Comparison of ENCODE assay signal across 2 cellular contexts in genomic region chr1:26972390-26972789, GRCh38.
TF ChIP-seq lines count a peak whose summit lies in the region.

No MANE protein-coding gene starts in this region.

TF ChIP-seq in IMR-90, 13 proteins besides CTCF, POLR2A, EP300 and RAD21:
- no peak for TF ChIP-seq FOS (IDR thresholded peaks at IDR 0.05; ENCODE audit: low read depth, low read length)
- no peak for TF ChIP-seq ELK1 (IDR thresholded peaks at IDR 0.05; ENCODE audit: borderline replicate concordance, low read depth, low read length)
- no peak for TF ChIP-seq CEBPB (IDR thresholded peaks at IDR 0.05; ENCODE audit: low read depth, low read length)
- TF ChIP-seq RFX5 (IDR thresholded peaks at IDR 0.05; ENCODE audit: low read depth, low read length): no peak
- no peak for TF ChIP-seq CHD1 (IDR thresholded peaks at IDR 0.05; ENCODE audit: low read depth, low read length)
- TF ChIP-seq BHLHE40 (IDR thresholded peaks at IDR 0.05; ENCODE audit: low read depth, low read length): no peak
- no peak for TF ChIP-seq MAFK (IDR thresholded peaks at IDR 0.05; ENCODE audit: low read depth, low read length)
- TF ChIP-seq SMC3 (IDR thresholded peaks at IDR 0.05; ENCODE audit: low read depth, low read length): no peak
- no peak for TF ChIP-seq RCOR1 (IDR thresholded peaks at IDR 0.05; ENCODE audit: insufficient replicate concordance, low read length)
- TF ChIP-seq MXI1 (IDR thresholded peaks at IDR 0.05; ENCODE audit: borderline replicate concordance, low read depth, low read length): no peak
- TF ChIP-seq, protein P1, sequence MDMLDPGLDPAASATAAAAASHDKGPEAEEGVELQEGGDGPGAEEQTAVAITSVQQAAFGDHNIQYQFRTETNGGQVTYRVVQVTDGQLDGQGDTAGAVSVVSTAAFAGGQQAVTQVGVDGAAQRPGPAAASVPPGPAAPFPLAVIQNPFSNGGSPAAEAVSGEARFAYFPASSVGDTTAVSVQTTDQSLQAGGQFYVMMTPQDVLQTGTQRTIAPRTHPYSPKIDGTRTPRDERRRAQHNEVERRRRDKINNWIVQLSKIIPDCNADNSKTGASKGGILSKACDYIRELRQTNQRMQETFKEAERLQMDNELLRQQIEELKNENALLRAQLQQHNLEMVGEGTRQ (IDR thresholded peaks at IDR 0.05; ENCODE audit: low read depth, low read length): no peak
TF ChIP-seq in IMR-90: peak in this region for 0.

TF ChIP-seq in HEK293T, 16 proteins besides CTCF, POLR2A, EP300 and RAD21:
- no peak for TF ChIP-seq LEF1 (IDR thresholded peaks at IDR 0.05; ENCODE audit: borderline replicate concordance)
- no peak for TF ChIP-seq HDGF (IDR thresholded peaks at IDR 0.05; ENCODE audit: borderline replicate concordance)
